ENCODE assay signal across 5 cellular contexts in the genomic region with DNA sequence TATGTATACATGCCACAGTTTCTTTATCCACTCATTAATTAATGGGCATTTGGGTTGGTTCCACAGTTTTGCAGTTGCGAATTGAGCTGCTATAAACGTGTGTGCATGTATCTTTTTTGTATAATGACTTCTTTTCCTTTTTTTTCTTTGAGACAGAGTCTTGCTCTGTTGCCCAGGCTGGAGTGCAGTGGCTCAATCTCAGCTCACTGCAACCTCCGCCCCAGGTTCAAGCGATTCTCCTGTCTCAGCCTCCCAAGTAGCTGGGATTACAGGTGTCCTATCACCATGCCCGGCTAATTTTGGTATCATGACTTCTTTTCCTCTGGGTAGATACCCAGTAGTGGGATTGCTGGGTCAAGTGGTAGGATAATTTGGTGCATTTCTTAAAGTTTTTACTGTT.
A peak's percentile ranks its signal among the peaks of the same experiment; 100 is the strongest.
DNase-seq lines count a peak whose midpoint lies in the region; ATAC-seq, FAIRE-seq and TF ChIP-seq lines count a peak whose summit lies in the region.
"Not testable (repeated sequence)": the region's sequence is repeated elsewhere in the genome, so short reads cannot be mapped to it uniquely, and the experiment has no call there.

No MANE protein-coding gene starts in this region.

- H3K4me2 ChIP-seq in GM12878 (ENCODE audit: control insufficient read depth, insufficient read depth) = not testable (repeated sequence)

- not testable (repeated sequence) for H3K36me3 Mint-ChIP-seq in activated T-helper 1 cell treated with anti-CD3 and anti-CD28 coated beads, Interleukin-12 subunit alpha, Interleukin-12 subunit beta, Interleukin-2, Interleukin-4 antibody, amounts not matched to agents 30 ng/mL and 10 ng/mL and 1 ng/mL, durations not matched to agents 14 hours and 24 hours and 36 hours (ENCODE audit: low read depth)

- 79% methylated on average over 5 of the region's 5 CpGs for WGBS in GM12878 (ENCODE audit: insufficient coverage, insufficient replicate concordance, low lambda C conversion rate, missing lambda C conversion rate)
- 90 to 94% methylated on average over 3 to 5 of the region's 5 CpGs for WGBS in transverse colon (ENCODE audit: low coverage in 1 of 2), 2 donors

- not testable (repeated sequence) for H3K9me3 Mint-ChIP-seq in activated T-helper 1 cell treated with anti-CD3 and anti-CD28 coated beads, Interleukin-12 subunit alpha, Interleukin-12 subunit beta, Interleukin-2, Interleukin-4 antibody, amounts not matched to agents 30 ng/mL and 10 ng/mL and 1 ng/mL, durations not matched to agents 14 hours and 24 hours and 36 hours

- not testable (repeated sequence) for H3K9me3 ChIP-seq in Panc1 (ENCODE audit: control insufficient read depth, insufficient read depth, low read depth, low read length); GM12878 (replicated peaks; ENCODE audit: control insufficient read depth, insufficient read depth, low read length); transverse colon

- POLR2A ChIA-PET in Panc1 (lab: Charles Lee) (interaction anchor here (0.6 kb wide), 1 partner anchor 349 kb away, joined by 5 read pairs; the partner anchor contains the start of gene PFDN4), GM12878 (lab: Charles Lee) (interaction anchor here (0.7 to 1.8 kb wide), 4 partner anchors 9 to 42 kb away, joined by 3 to 7 read pairs (median 4); no protein-coding TSS in a partner anchor)

- not testable (repeated sequence) for H3K36me3 ChIP-seq in Panc1 (ENCODE audit: control insufficient read depth, insufficient read depth, low read length); GM12878 (ENCODE audit: control insufficient read depth in 2 of 2, insufficient read depth in 2 of 2, low read length in 1 of 2); transverse colon

- not testable (repeated sequence) for H3K9ac ChIP-seq in GM12878 (ENCODE audit: control insufficient read depth, insufficient read depth, low read length)

- RAD21 ChIA-PET in GM12878 (lab: Charles Lee; ENCODE audit: unreplicated experiment) = interaction anchor here (1.9 kb wide), 1 partner anchor 17 kb away, joined by 5 read pairs; no protein-coding TSS in a partner anchor

- SMC1A ChIA-PET in GM12878 (lab: Charles Lee; ENCODE audit: uncharacterized antibody, unreplicated experiment) = interaction anchor here (0.7 to 13.3 kb wide), 6 partner anchors 9 to 281 kb away, joined by 3 to 133 read pairs (median 3); no protein-coding TSS in a partner anchor

- not testable (repeated sequence) for H3K4me3 ChIP-seq in Panc1 (ENCODE audit: low read depth in 2 of 2, low read length in 2 of 2); GM12878; transverse colon

- DNase-seq in Panc1 (ENCODE audit: low read depth, low spot score); activated T-helper 1 cell treated with anti-CD3 and anti-CD28 coated beads, Interleukin-12 subunit alpha, Interleukin-12 subunit beta, Interleukin-2, Interleukin-4 antibody, amounts not matched to agents 30 ng/mL and 10 ng/mL and 1 ng/mL, durations not matched to agents 14 hours and 24 hours and 36 hours (ENCODE audit: low spot score); GM12878 (ENCODE audit: low read depth, low spot score); transverse colon: not testable (repeated sequence)

- H3K4me1 ChIP-seq in Panc1 (ENCODE audit: control insufficient read depth, insufficient read depth, low read length) (peaks cover 31% of the 10 kb centered on the region), transverse colon (peaks cover 2 to 53% (median 16%) of the 10 kb centered on the region in 4 donors)
- H3K4me1 ChIP-seq in GM12878 (ENCODE audit: control insufficient read depth, insufficient read depth, low read length) = not testable (repeated sequence)

- peak overlapping the region; percentile 55 for H3K27ac Mint-ChIP-seq in activated T-helper 1 cell treated with anti-CD3 and anti-CD28 coated beads, Interleukin-12 subunit alpha, Interleukin-12 subunit beta, Interleukin-2, Interleukin-4 antibody, amounts not matched to agents 30 ng/mL and 10 ng/mL and 1 ng/mL, durations not matched to agents 14 hours and 24 hours and 36 hours

- ATAC-seq in Panc1, GM12878: not testable (repeated sequence)

- not testable (repeated sequence) for H2AFZ ChIP-seq in GM12878 (ENCODE audit: control insufficient read depth, low read depth, low read length)

- not testable (repeated sequence) for TF ChIP-seq RAD21 in GM12878 (IDR thresholded peaks at IDR 0.05; ENCODE audit: insufficient read depth, low read depth, low read length)

- TF ChIP-seq EP300 in GM12878 (IDR thresholded peaks at IDR 0.05; ENCODE audit: borderline replicate concordance in 1 of 2, control insufficient read depth in 1 of 2, low read depth in 2 of 2, low read length in 2 of 2); transverse colon (IDR thresholded peaks at IDR 0.05; ENCODE audit: low read depth): not testable (repeated sequence)

- H3K27ac ChIP-seq in Panc1 (ENCODE audit: low read length) = peak overlapping the region; percentile 67; the same call in 1 of the 2 replicates
- H3K27ac ChIP-seq in VCaP = peak overlapping the region; percentile 74
- not testable (repeated sequence) for H3K27ac ChIP-seq in GM12878 (ENCODE audit: control insufficient read depth, insufficient read depth)
- peak overlapping the region in 3 of 4 donors; percentile 48 to 77 (median 67) for H3K27ac ChIP-seq in transverse colon

- not testable (repeated sequence) for H3K27me3 ChIP-seq in Panc1 (ENCODE audit: control insufficient read depth, insufficient read depth, low read length); GM12878 (replicated peaks in 1 of 2; ENCODE audit: control insufficient read depth in 2 of 2, insufficient read depth in 2 of 2, low read length in 1 of 2); transverse colon

- intact Hi-C loops in Panc1 (cut with micrococcal nuclease; ENCODE audit: unreplicated experiment); activated T-helper 1 cell treated with anti-CD3 and anti-CD28 coated beads, Interleukin-12 subunit alpha, Interleukin-12 subunit beta, Interleukin-2, Interleukin-4 antibody, amounts not matched to agents 30 ng/mL and 10 ng/mL and 1 ng/mL, durations not matched to agents 14 hours and 24 hours and 36 hours (cut with micrococcal nuclease); GM12878 (cut with micrococcal nuclease; ENCODE audit: unreplicated experiment); transverse colon (cut with DNase I; ENCODE audit: low total_unique reads): not testable (repeated sequence)

- not testable (repeated sequence) for H4K20me1 ChIP-seq in GM12878 (ENCODE audit: control insufficient read depth, insufficient read depth)

- peaks cover 27% of the 10 kb centered on the region for H3K4me1 Mint-ChIP-seq in activated T-helper 1 cell treated with anti-CD3 and anti-CD28 coated beads, Interleukin-12 subunit alpha, Interleukin-12 subunit beta, Interleukin-2, Interleukin-4 antibody, amounts not matched to agents 30 ng/mL and 10 ng/mL and 1 ng/mL, durations not matched to agents 14 hours and 24 hours and 36 hours (ENCODE audit: low read depth)

- not testable (repeated sequence) for H3K4me3 Mint-ChIP-seq in activated T-helper 1 cell treated with anti-CD3 and anti-CD28 coated beads, Interleukin-12 subunit alpha, Interleukin-12 subunit beta, Interleukin-2, Interleukin-4 antibody, amounts not matched to agents 30 ng/mL and 10 ng/mL and 1 ng/mL, durations not matched to agents 14 hours and 24 hours and 36 hours

- H3K79me2 ChIP-seq in GM12878 (ENCODE audit: control insufficient read depth, insufficient read depth, low read length) = not testable (repeated sequence)

- FAIRE-seq in GM12878 (lab: Jason Lieb, UNC) = not testable (repeated sequence)

- in situ Hi-C loops in Panc1 (cut with HindIII; ENCODE audit: low pct_unique_long_range_greater_than_20kb, low sequenced_read_pairs); GM12878 (cut with MboI); transverse colon (cut with MboI; ENCODE audit: low pct_ligation_motif_present in 1 of 4, low pct_unique_long_range_greater_than_20kb in 1 of 4, low sequenced_read_pairs in 3 of 4): not testable (repeated sequence)

- H3K27me3 Mint-ChIP-seq in activated T-helper 1 cell treated with anti-CD3 and anti-CD28 coated beads, Interleukin-12 subunit alpha, Interleukin-12 subunit beta, Interleukin-2, Interleukin-4 antibody, amounts not matched to agents 30 ng/mL and 10 ng/mL and 1 ng/mL, durations not matched to agents 14 hours and 24 hours and 36 hours (ENCODE audit: insufficient read depth) = not testable (repeated sequence)

- not testable (repeated sequence) for TF ChIP-seq POLR2A in GM12878 (IDR thresholded peaks at IDR 0.05; ENCODE audit: low read depth, low read length); transverse colon (IDR thresholded peaks at IDR 0.05)

- CTCF ChIA-PET in Panc1 (lab: Charles Lee); GM12878 (lab: Yijun Ruan, JAX): not testable (repeated sequence)

- not testable (repeated sequence) for TF ChIP-seq CTCF in Panc1 (IDR thresholded peaks at IDR 0.05); VCaP (conservative IDR thresholded peaks at IDR 0.05); GM12878 (IDR thresholded peaks at IDR 0.05 in 2 of 3, conservative IDR thresholded peaks at IDR 0.05 in 1 of 3; ENCODE audit: control insufficient read depth in 2 of 3, extremely low read depth in 1 of 3, insufficient read depth in 1 of 3, low read depth in 3 of 3, low read length in 3 of 3); transverse colon (IDR thresholded peaks at IDR 0.05)

- not testable (repeated sequence) for BruUV-seq in Panc1 (replicated peaks; lab: Mats Ljungman, UMichigan); GM12878 (replicated peaks; lab: Mats Ljungman, UMichigan)

TF ChIP-seq in GM12878, 131 proteins besides CTCF, POLR2A, EP300 and RAD21:
- TF ChIP-seq NFXL1 (IDR thresholded peaks at IDR 0.05; ENCODE audit: borderline replicate concordance) = peak; percentile 88; the same call in 1 of the 2 replicates
